15 cellular contexts compared by ENCODE assay signal in the genomic region with DNA sequence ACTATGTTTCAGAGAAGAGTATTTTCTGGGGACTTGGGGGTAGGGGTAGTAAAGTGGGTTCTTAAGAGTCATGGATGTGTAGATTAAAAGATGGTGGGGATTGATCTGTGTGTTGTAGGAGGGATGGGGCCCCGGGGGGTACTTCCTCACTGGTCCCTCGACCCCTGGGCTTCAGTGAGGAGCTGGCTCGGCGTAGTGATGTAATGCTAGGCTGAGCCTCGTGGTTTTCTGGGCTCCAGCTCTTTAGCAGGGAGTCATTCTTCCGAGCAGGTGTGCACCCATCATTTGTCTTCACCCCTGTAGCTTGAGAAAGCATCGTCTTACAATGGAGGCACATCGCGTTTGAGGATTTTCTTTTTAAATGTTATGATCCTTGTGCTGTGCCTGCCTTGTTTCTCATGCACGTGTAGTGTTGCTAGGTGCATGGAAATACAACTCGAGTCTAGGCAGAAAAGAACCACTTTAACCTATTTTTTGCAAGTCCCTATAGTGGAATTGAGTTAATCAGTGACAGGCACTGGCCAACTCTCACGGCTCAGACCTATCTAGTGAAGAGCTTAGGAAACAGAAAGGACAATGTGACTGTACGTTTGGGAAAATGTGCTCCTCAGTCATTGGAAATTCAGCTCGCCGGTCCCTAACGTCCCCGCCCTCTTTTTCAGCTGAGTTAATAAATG.
DNase-seq lines count a peak whose midpoint lies in the region; ATAC-seq and TF ChIP-seq lines count a peak whose summit lies in the region.
"Had no signal": no experiment of that assay in that cellular context is flagged by ENCODE, and none has a peak within 500 bp of the region (broad histone marks: within the 10 kb centered on the region; RNA-seq: fewer than 3 reads in every experiment).

No MANE protein-coding gene starts in this region.

- no peak for ATAC-seq in gastroesophageal sphincter
- ATAC-seq: GM12878 had no signal

- H3K4me3 Mint-ChIP-seq in nephron progenitor cell: peak overlapping the region; percentile 90
- H3K4me3 Mint-ChIP-seq: activated naive CD4-positive, alpha-beta T cell treated with anti-CD3 and anti-CD28 coated beads, Interleukin-2, amount 10 ng/mL, durations not matched to agents 7 days and 5 days; dendritic cell treated with granulocyte-macrophage colony-stimulating factor and Interleukin-4, amounts not matched to agents 40 ng/mL and 50 ng/mL, for 4 days had no signal

- peaks cover 4% of the 10 kb centered on the region for H3K36me3 Mint-ChIP-seq in nephron progenitor cell (ENCODE audit: low read depth)
- H3K36me3 Mint-ChIP-seq: activated naive CD4-positive, alpha-beta T cell treated with anti-CD3 and anti-CD28 coated beads, Interleukin-2, amount 10 ng/mL, durations not matched to agents 7 days and 5 days had no signal

- peaks cover 0 to 100% (median 13%) of the 10 kb centered on the region in 3 donors for H3K4me1 ChIP-seq in gastroesophageal sphincter

- H3K4me1 Mint-ChIP-seq in nephron progenitor cell: peaks cover 77% of the 10 kb centered on the region
- H3K4me1 Mint-ChIP-seq: activated naive CD4-positive, alpha-beta T cell treated with anti-CD3 and anti-CD28 coated beads, Interleukin-2, amount 10 ng/mL, durations not matched to agents 7 days and 5 days had no signal

- no peak for TF ChIP-seq CTCF in gastroesophageal sphincter (IDR thresholded peaks at IDR 0.05)
- TF ChIP-seq CTCF in nephron progenitor cell (IDR thresholded peaks at IDR 0.05): no peak

- no peak for TF ChIP-seq EP300 in gastroesophageal sphincter (IDR thresholded peaks at IDR 0.05)

- peak overlapping the region in 1 of 2 donors; percentile 57 for H3K4me3 ChIP-seq in gastroesophageal sphincter
- H3K4me3 ChIP-seq: GM12878, right atrium auricular region, SK-N-MC had no signal

- no peaks in the 10 kb centered on the region for H3K9me3 Mint-ChIP-seq in nephron progenitor cell
- H3K9me3 Mint-ChIP-seq: activated naive CD4-positive, alpha-beta T cell treated with anti-CD3 and anti-CD28 coated beads, Interleukin-2, amount 10 ng/mL, durations not matched to agents 7 days and 5 days; dendritic cell treated with granulocyte-macrophage colony-stimulating factor and Interleukin-4, amounts not matched to agents 40 ng/mL and 50 ng/mL, for 4 days had no signal

- in situ Hi-C loops in Caki2 (cut with HindIII; ENCODE audit: low pct_unique_long_range_greater_than_20kb, low sequenced_read_pairs): no loop called here

- no peaks in the 10 kb centered on the region for H3K27me3 ChIP-seq in gastroesophageal sphincter
- H3K27me3 ChIP-seq: right atrium auricular region had no signal

- WGBS in gastroesophageal sphincter (ENCODE audit: low coverage in 1 of 2), 2 donors: 27 to 74% methylated on average over 16 to 17 of the region's 17 CpGs

- DNase-seq in Caki2 (ENCODE audit: low read depth): peak; percentile 77
- peak; percentile 26 for DNase-seq in NCI-H146 (lab: John Stamatoyannopoulos, UW)
- no peak for DNase-seq in nephron progenitor cell
- no peak for DNase-seq in middle frontal gyrus (ENCODE audit: extremely low spot score, low spot score)
- no peak for DNase-seq in stimulated activated CD4-positive, alpha-beta T cell treated with anti-CD3 and anti-CD28 coated beads, Interleukin-4, amount 100 ng/mL, for 1 hour
- DNase-seq in T1000 (lab: John Stamatoyannopoulos, UW): no peak
- no peak for DNase-seq in activated CD4-positive, alpha-beta T cell treated with anti-CD3 and anti-CD28 coated beads for 48 hours
- DNase-seq: activated CD4-positive, alpha-beta T cell treated with anti-CD3 and anti-CD28 coated beads, Interleukin-2, amount 50 U/mL, for 4 hours; activated naive CD4-positive, alpha-beta T cell treated with anti-CD3 and anti-CD28 coated beads, Interleukin-2, amount 10 ng/mL, durations not matched to agents 7 days and 5 days; NCI-H446 treated with DMSO at 0.1 percent for 48 hours had no signal

- no peak overlapping the region for H3K27ac Mint-ChIP-seq in nephron progenitor cell
- H3K27ac Mint-ChIP-seq: activated naive CD4-positive, alpha-beta T cell treated with anti-CD3 and anti-CD28 coated beads, Interleukin-2, amount 10 ng/mL, durations not matched to agents 7 days and 5 days; dendritic cell treated with granulocyte-macrophage colony-stimulating factor and Interleukin-4, amounts not matched to agents 40 ng/mL and 50 ng/mL, for 4 days had no signal

- H3K9me3 ChIP-seq in gastroesophageal sphincter: no peaks in the 10 kb centered on the region
- H3K9me3 ChIP-seq: right atrium auricular region had no signal

- TF ChIP-seq POLR2A in gastroesophageal sphincter (IDR thresholded peaks at IDR 0.05): no peak

- H3K27ac ChIP-seq in gastroesophageal sphincter: peak overlapping the region in 3 of 4 donors; percentile 66 to 87 (median 83)
- H3K27ac ChIP-seq: SK-N-MC had no signal

- H3K36me3 ChIP-seq in gastroesophageal sphincter: no peaks in the 10 kb centered on the region

- H3K27me3 Mint-ChIP-seq in nephron progenitor cell (ENCODE audit: low read depth, poor library complexity): peaks cover 5% of the 10 kb centered on the region

Comparison
In these comparisons a context has a peak if more than half of its experiments do, and no peak if none do; other contexts are left out.
1. DNase-seq: peak in Caki2 (single experiment) and NCI-H146 (single experiment); none in nephron progenitor cell (single experiment), middle frontal gyrus (single experiment), stimulated activated CD4-positive, alpha-beta T cell treated with anti-CD3 and anti-CD28 coated beads, Interleukin-4, amount 100 ng/mL, for 1 hour (single experiment), T1000 (single experiment) and activated CD4-positive, alpha-beta T cell treated with anti-CD3 and anti-CD28 coated beads for 48 hours (single experiment).